In genomic region chr3:72380193-72380592, GRCh38 we compare ENCODE assay signal across 11 cellular contexts.
DNase-seq lines count a peak whose midpoint lies in the region; ATAC-seq, FAIRE-seq and TF ChIP-seq lines count a peak whose summit lies in the region.
"Had no signal": no experiment of that assay in that cellular context is flagged by ENCODE, and none has a peak within 500 bp of the region (broad histone marks: within the 10 kb centered on the region; RNA-seq: fewer than 3 reads in every experiment).

No MANE protein-coding gene starts in this region.

- peak overlapping the region; percentile 46 for H3K4me2 ChIP-seq in Loucy (ENCODE audit: low read depth, low read length, poor library complexity, severe bottlenecking)

- peak; percentile 8 for DNase-seq in AG09319 (ENCODE audit: extremely low read depth, low read depth)
- DNase-seq in choroid plexus epithelial cell (ENCODE audit: low read depth), result peak; percentile 42
- DNase-seq in NCI-H1417 treated with DMSO at 0.1 percent for 48 hours (lab: John Stamatoyannopoulos, UW), result no peak
- no peak for DNase-seq in RCC 7860 (ENCODE audit: low spot score)
- no peak for DNase-seq in KG1 (lab: John Stamatoyannopoulos, UW)
- DNase-seq: effector CD8-positive, alpha-beta T cell; ovary had no signal

- no peak for ATAC-seq in GM18511 (IDR thresholded peaks at IDR 0.05; ENCODE audit: unreplicated experiment)

- peak overlapping the region; percentile 23 for H3K9ac ChIP-seq in Loucy (ENCODE audit: low read depth, low read length, poor library complexity, severe bottlenecking)
- no peak overlapping the region for H3K9ac ChIP-seq in mucosa of rectum (ENCODE audit: low read depth in 1 of 2, low read length in 2 of 2)

- peaks cover 8% of the 10 kb centered on the region; the same call in 1 of the 2 replicates for H3F3A ChIP-seq in Loucy (ENCODE audit: low read depth)

- H3K9me2 ChIP-seq in Loucy (replicated peaks; ENCODE audit: low read depth, low read length), result no peaks in the 10 kb centered on the region

- H3K9me3 ChIP-seq in Loucy (ENCODE audit: insufficient read depth, low read depth, low read length) (no peaks in the 10 kb centered on the region), mucosa of rectum (ENCODE audit: control insufficient read depth in 2 of 2, low read length in 2 of 2) (no peaks in the 10 kb centered on the region)
- H3K9me3 ChIP-seq: ovary had no signal

- peaks cover 68% of the 10 kb centered on the region for H4K20me1 ChIP-seq in Loucy (ENCODE audit: insufficient read depth, low read length, poor library complexity, severe bottlenecking)

- H3K27me3 ChIP-seq in Loucy (ENCODE audit: insufficient read depth, low read length, poor library complexity, severe bottlenecking) (no peaks in the 10 kb centered on the region), mucosa of rectum (ENCODE audit: control insufficient read depth in 2 of 2, insufficient read depth in 2 of 2, low read length in 2 of 2) (no peaks in the 10 kb centered on the region)
- H3K27me3 ChIP-seq: ovary had no signal

- no peak for FAIRE-seq in RCC 7860 (lab: Jason Lieb, UNC)
- FAIRE-seq: keratinocyte had no signal

- no peak overlapping the region for H2AFZ ChIP-seq in Loucy (ENCODE audit: low read length)

- TF ChIP-seq CTCF in AG09319 (IDR thresholded peaks at IDR 0.05; ENCODE audit: low read depth, low read length) (no peak), Loucy (conservative IDR thresholded peaks at IDR 0.05; ENCODE audit: low read length) (no peak), choroid plexus epithelial cell (conservative IDR thresholded peaks at IDR 0.05; ENCODE audit: low read depth, low read length) (no peak)

- H3K4me3 ChIP-seq in Loucy (ENCODE audit: low read length, poor library complexity, severe bottlenecking) (no peak overlapping the region), choroid plexus epithelial cell (ENCODE audit: low read depth, low read length) (no peak overlapping the region), mucosa of rectum (ENCODE audit: low read length in 2 of 2) (no peak overlapping the region)
- H3K4me3 ChIP-seq: ovary had no signal

- peak overlapping the region; percentile 19 to 34 for H3K27ac ChIP-seq in mucosa of rectum (ENCODE audit: low read depth in 2 of 2, low read length in 2 of 2)
- H3K27ac ChIP-seq: ovary had no signal

- H3K4me1 ChIP-seq in Loucy (ENCODE audit: insufficient read depth, low read length, poor library complexity, severe bottlenecking), result peaks cover 91% of the 10 kb centered on the region
- H3K4me1 ChIP-seq in mucosa of rectum (ENCODE audit: control insufficient read depth in 2 of 2, insufficient read depth in 2 of 2, low read length in 2 of 2), result peaks cover 14 to 27% of the 10 kb centered on the region in 2 donors

- H3K36me3 ChIP-seq in Loucy (ENCODE audit: insufficient read depth, low read length) (peaks cover 29% of the 10 kb centered on the region; the same call in 1 of the 2 replicates), mucosa of rectum (ENCODE audit: control insufficient read depth in 2 of 2, insufficient read depth in 2 of 2, low read length in 2 of 2) (peaks cover 21 to 22% of the 10 kb centered on the region in 2 donors)
- H3K36me3 ChIP-seq: ovary had no signal

- H3K79me2 ChIP-seq in Loucy (ENCODE audit: insufficient read depth, low read length), result peaks cover 79% of the 10 kb centered on the region

Comparison
In these comparisons a context has a peak if more than half of its experiments do, and no peak if none do; other contexts are left out.
1. DNase-seq: peak in AG09319 (single experiment) and choroid plexus epithelial cell (single experiment); none in NCI-H1417 treated with DMSO at 0.1 percent for 48 hours (single experiment), RCC 7860 (single experiment) and KG1 (single experiment).